Comparison of ENCODE assay signal across 8 cellular contexts in genomic region chr3:12479919-12480425, GRCh38. TPM values are rescaled to one million over a fixed set of nuclear protein-coding genes. Genes with fewer than 3 reads are reported as not detected.
DNase-seq lines count a peak whose midpoint lies in the region; ATAC-seq and TF ChIP-seq lines count a peak whose summit lies in the region.

No MANE protein-coding gene starts in this region.

- peaks cover 10 to 24% (median 18%) of the 10 kb centered on the region in 4 donors for H3K4me1 Mint-ChIP-seq in CD4-positive, alpha-beta memory T cell
- peaks cover 16% of the 10 kb centered on the region for H3K4me1 Mint-ChIP-seq in activated naive CD8-positive, alpha-beta T cell treated with anti-CD3 and anti-CD28 coated beads for 36 hours

- no peaks in the 10 kb centered on the region for H3K27me3 ChIP-seq in CD4-positive, alpha-beta memory T cell (ENCODE audit: insufficient read depth, low read length)
- H3K27me3 ChIP-seq in heart right ventricle (no peaks in the 10 kb centered on the region), prostate gland (replicated peaks; ENCODE audit: insufficient read depth) (no peaks in the 10 kb centered on the region)

- H3K9me3 ChIP-seq in CD4-positive, alpha-beta memory T cell (ENCODE audit: control insufficient read depth in 1 of 2, low read length in 2 of 2) = no peaks in the 10 kb centered on the region
- H3K9me3 ChIP-seq in heart right ventricle (no peaks in the 10 kb centered on the region), prostate gland (no peaks in the 10 kb centered on the region)

- H3K4me1 ChIP-seq in CD4-positive, alpha-beta memory T cell (ENCODE audit: insufficient read depth, low read length) = peaks cover 20% of the 10 kb centered on the region
- H3K4me1 ChIP-seq in heart right ventricle (peaks cover 0 to 42% (median 28%) of the 10 kb centered on the region in 9 donors), prostate gland (replicated peaks) (no peaks in the 10 kb centered on the region)

- peak in 4 of 5 donors; percentile 45 to 51 (median 50) for DNase-seq in CD4-positive, alpha-beta memory T cell
- DNase-seq in GM20000 (ENCODE audit: low spot score) (peak; percentile 67), NCI-H748 (lab: John Stamatoyannopoulos, UW; ENCODE audit: unreplicated experiment) (peak; percentile 37), heart right ventricle (peak; percentile 26 to 33), prostate gland (ENCODE audit: low spot score) (no peak), GOT3 (lab: John Stamatoyannopoulos, UW) (no peak)
- peak; percentile 8 for DNase-seq in activated naive CD8-positive, alpha-beta T cell treated with anti-CD3 and anti-CD28 coated beads for 36 hours

- no peaks in the 10 kb centered on the region for H3K27me3 Mint-ChIP-seq in CD4-positive, alpha-beta memory T cell
- no peaks in the 10 kb centered on the region for H3K27me3 Mint-ChIP-seq in activated naive CD8-positive, alpha-beta T cell treated with anti-CD3 and anti-CD28 coated beads for 36 hours

- H3K27ac ChIP-seq in CD4-positive, alpha-beta memory T cell (ENCODE audit: low read depth, low read length) = no peak overlapping the region
- peak overlapping the region in 3 of 10 donors; percentile 3 to 44 (median 19) for H3K27ac ChIP-seq in heart right ventricle
- H3K27ac ChIP-seq in prostate gland = no peak overlapping the region

- peaks cover 0 to 5% of the 10 kb centered on the region in 2 donors for H3K36me3 Mint-ChIP-seq in CD4-positive, alpha-beta memory T cell
- no peaks in the 10 kb centered on the region for H3K36me3 Mint-ChIP-seq in activated naive CD8-positive, alpha-beta T cell treated with anti-CD3 and anti-CD28 coated beads for 36 hours

- no peak overlapping the region for H3K4me3 ChIP-seq in CD4-positive, alpha-beta memory T cell (ENCODE audit: low read length in 2 of 2)
- H3K4me3 ChIP-seq in heart right ventricle = no peak overlapping the region
- H3K4me3 ChIP-seq in prostate gland = no peak overlapping the region

- 18 to 19% methylated on average over 9 of the region's 9 CpGs for WGBS in heart right ventricle, 2 donors
- 21% methylated on average over 9 of the region's 9 CpGs for WGBS in prostate gland

- ATAC-seq in heart right ventricle (peak; percentile 15 to 53 (median 44)), HG03442 (IDR thresholded peaks at IDR 0.05; ENCODE audit: unreplicated experiment) (no peak)

- no peak overlapping the region for H3K4me3 Mint-ChIP-seq in CD4-positive, alpha-beta memory T cell
- H3K4me3 Mint-ChIP-seq in activated naive CD8-positive, alpha-beta T cell treated with anti-CD3 and anti-CD28 coated beads for 36 hours = no peak overlapping the region

- H3K36me3 ChIP-seq in CD4-positive, alpha-beta memory T cell (ENCODE audit: insufficient read depth, low read length) = no peaks in the 10 kb centered on the region
- H3K36me3 ChIP-seq in heart right ventricle (no peaks in the 10 kb centered on the region), prostate gland (no peaks in the 10 kb centered on the region)

- POLR2A ChIA-PET in CD4-positive, alpha-beta memory T cell (lab: Charles Lee; ENCODE audit: partially characterized antibody) = interaction anchor here (0.9 to 1.0 kb wide), 2 partner anchors 124 to 345 kb away, joined by 3 read pairs; no protein-coding TSS in a partner anchor

- TF ChIP-seq CTCF in GM20000 (IDR thresholded peaks at IDR 0.05; ENCODE audit: extremely low read depth, missing control alignments) = peak; percentile 35
- TF ChIP-seq CTCF in heart right ventricle (IDR thresholded peaks at IDR 0.05) = peak; percentile 57 to 87 (median 82)
- TF ChIP-seq CTCF in prostate gland (IDR thresholded peaks at IDR 0.05) = peak; percentile 55 to 87 (median 82)

- CTCF ChIA-PET in CD4-positive, alpha-beta memory T cell (lab: Charles Lee; ENCODE audit: partially characterized antibody) = interaction anchor here (0.7 to 4.3 kb wide), 37 partner anchors 8 to 1101 kb away, joined by 3 to 70 read pairs (median 4); partner anchors contain the start of genes RPL32 and TAMM41

- H3K27ac Mint-ChIP-seq in CD4-positive, alpha-beta memory T cell = peak overlapping the region in 1 of 7 donors; percentile 13
- no peak overlapping the region for H3K27ac Mint-ChIP-seq in activated naive CD8-positive, alpha-beta T cell treated with anti-CD3 and anti-CD28 coated beads for 36 hours

- intact Hi-C loops in CD4-positive, alpha-beta memory T cell (cut with micrococcal nuclease) = loop anchor here (5.0 kb wide), 2 partner anchors 763 to 838 kb away; partner anchors contain the start of gene VGLL4
- intact Hi-C loops in heart right ventricle (cut with DNase I) = loop anchor here (1.0 to 10.0 kb wide), 11 partner anchors 48 to 345 kb away; partner anchors contain the start of gene PPARG (in 8 of the 10)
- intact Hi-C loops in prostate gland (cut with DNase I) = loop anchor here (2.0 kb wide), 1 partner anchor 343 kb away; no protein-coding TSS in a partner anchor

- TF ChIP-seq POLR2A in prostate gland (IDR thresholded peaks at IDR 0.05) = no peak

- no peaks in the 10 kb centered on the region for H3K9me3 Mint-ChIP-seq in CD4-positive, alpha-beta memory T cell
- no peaks in the 10 kb centered on the region for H3K9me3 Mint-ChIP-seq in activated naive CD8-positive, alpha-beta T cell treated with anti-CD3 and anti-CD28 coated beads for 36 hours

RNA-seq across cellular contexts. Expression of gene TSEN2, which starts 4.3 kb away (rescaled TPM):
- total RNA-seq in CD4-positive, alpha-beta memory T cell = 10 to 100 TPM; 18.5 to 19.6 TPM
- polyA plus RNA-seq in CD4-positive, alpha-beta memory T cell = 10 to 100 TPM; 11.2 to 13.9 TPM
- total RNA-seq in activated naive CD8-positive, alpha-beta T cell treated with anti-CD3 and anti-CD28 coated beads for 36 hours = 10 to 100 TPM; 24.7 to 29.7 TPM
- 10 to 100 TPM; 15.7 to 33.7 (median 19.8) TPM for total RNA-seq in heart right ventricle
- 10 to 100 TPM; 16.9 to 27.2 TPM for polyA plus RNA-seq in heart right ventricle
- total RNA-seq in prostate gland = 10 to 100 TPM; 13.8 to 14.9 TPM

Comparison
In these comparisons a context has a peak if more than half of its experiments do, and no peak if none do; other contexts are left out.
1. DNase-seq: peak in CD4-positive, alpha-beta memory T cell (4 of 5), GM20000 (single experiment), NCI-H748 (single experiment), activated naive CD8-positive, alpha-beta T cell treated with anti-CD3 and anti-CD28 coated beads for 36 hours (single experiment) and heart right ventricle (2 of 2); none in prostate gland (single experiment) and GOT3 (single experiment).
2. Peak in every context shown above with its lines, with median percentiles within 50 percentile points of each other: CTCF ChIP-seq.